4 cellular contexts compared by ENCODE assay signal in the genomic region with DNA sequence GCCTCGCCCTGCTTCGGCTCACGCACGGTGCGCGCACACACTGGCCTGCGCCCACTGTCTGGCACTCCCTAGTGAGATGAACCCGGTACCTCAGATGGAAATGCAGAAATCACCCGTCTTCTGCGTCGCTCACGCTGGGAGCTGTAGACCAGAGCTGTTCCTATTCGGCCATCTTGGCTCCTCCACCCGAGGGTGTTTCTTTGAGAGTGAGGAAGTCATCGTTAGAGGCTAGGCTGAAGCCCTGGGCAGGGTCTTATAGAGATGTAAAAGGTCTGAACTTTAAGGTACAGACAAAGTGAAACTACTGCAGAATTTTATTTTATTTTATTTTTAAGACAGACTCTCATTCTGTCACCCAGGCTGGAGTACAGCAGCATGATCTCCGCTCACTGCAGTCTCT. TPM values are rescaled to one million over a fixed set of nuclear protein-coding genes. Genes with fewer than 3 reads are reported as not detected.
"Had no signal": no experiment of that assay in that cellular context is flagged by ENCODE, and none has a peak within 500 bp of the region (broad histone marks: within the 10 kb centered on the region; RNA-seq: fewer than 3 reads in every experiment).

No MANE protein-coding gene starts in this region.

RNA-seq across cellular contexts. Expression of gene TMEM178B, which starts 6.0 kb away (rescaled TPM):
- total RNA-seq: endothelial cell of umbilical vein, foreskin keratinocyte, left lobe of liver had no signal
- polyA plus RNA-seq: endothelial cell of umbilical vein, foreskin keratinocyte, smooth muscle cell had no signal
